Comparison of ENCODE assay signal across 23 cellular contexts in the genomic region with DNA sequence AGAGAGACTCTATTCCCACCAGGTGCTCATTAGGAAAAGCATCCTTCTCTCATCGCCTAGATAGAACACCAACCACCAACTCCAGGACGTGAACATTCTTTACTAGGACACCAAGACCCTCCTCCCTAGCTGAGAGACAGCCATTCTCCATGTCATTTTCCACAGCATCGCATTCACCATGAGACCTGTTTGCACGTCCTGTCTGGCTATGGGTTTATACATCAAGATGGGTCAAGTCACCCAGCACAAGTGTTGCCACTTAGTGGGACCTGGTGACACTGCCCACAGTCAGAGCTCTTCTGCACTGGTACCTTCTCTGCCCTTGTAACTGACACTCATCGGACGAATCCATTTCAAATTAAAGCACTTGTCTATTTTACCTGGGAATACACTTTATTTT.
"Had no signal": no experiment of that assay in that cellular context is flagged by ENCODE, and none has a peak within 500 bp of the region (broad histone marks: within the 10 kb centered on the region; RNA-seq: fewer than 3 reads in every experiment).

No MANE protein-coding gene starts in this region.

- H3K4me2 ChIP-seq: SK-N-SH had no signal

- H3K9me3 ChIP-seq: SK-N-SH had no signal

- H3K27ac Mint-ChIP-seq: T-cell had no signal

- H3K4me1 Mint-ChIP-seq: T-cell had no signal

- H3K27ac ChIP-seq: HL-60, RWPE1 had no signal

- DNase-seq: KBM-7, MV-4-11, NCI-H1048, NCI-H1105, NCI-H1417, NCI-H1436 treated with DMSO at 0.1 percent for 48 hours, NCI-H1694, NCI-H187 treated with DMSO at 0.1 percent for 48 hours, NCI-H2029 treated with DMSO at 0.1 percent for 48 hours, NCI-H2171 treated with DMSO at 0.1 percent for 48 hours, NCI-H345, NCI-H446 treated with DMSO at 0.1 percent for 48 hours, NCI-H510A treated with DMSO at 0.1 percent for 48 hours, NCI-H526, NCI-H748 treated with DMSO at 0.1 percent for 48 hours, PC-3, SHP77, SK-N-SH, SW 1271, T-cell had no signal

- ATAC-seq: Panc1, PC-3, T-cell had no signal

- H3K27me3 Mint-ChIP-seq: T-cell had no signal

- H3K36me3 Mint-ChIP-seq: T-cell had no signal

- H3K4me3 Mint-ChIP-seq: T-cell had no signal

- H3K9ac ChIP-seq: SK-N-SH had no signal
